In the genomic region with DNA sequence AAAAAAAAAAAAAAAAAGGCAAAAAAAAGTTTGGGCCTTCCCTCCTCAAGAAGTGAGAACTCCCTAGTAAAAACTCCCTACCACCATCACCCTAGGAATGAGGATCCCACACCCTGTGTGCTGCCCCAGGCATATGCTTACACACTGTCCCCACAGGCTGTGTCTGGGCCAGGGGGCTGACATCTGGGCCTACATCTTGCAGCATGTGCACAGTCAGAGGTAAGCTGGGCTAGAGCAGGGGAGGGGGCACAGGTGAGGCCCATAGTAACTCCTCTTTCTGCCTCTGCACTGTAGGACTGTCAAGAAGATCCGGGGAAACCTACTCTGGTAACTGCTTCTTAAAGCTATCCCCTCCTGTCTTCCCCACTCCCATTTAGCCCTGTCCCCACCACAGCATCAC, we compare ENCODE assay signal across 9 cellular contexts. TPM values are rescaled to one million over a fixed set of nuclear protein-coding genes. Genes with fewer than 3 reads are reported as not detected.
DNase-seq lines count a peak whose midpoint lies in the region; ATAC-seq and TF ChIP-seq lines count a peak whose summit lies in the region.
"Had no signal": no experiment of that assay in that cellular context is flagged by ENCODE, and none has a peak within 500 bp of the region (broad histone marks: within the 10 kb centered on the region; RNA-seq: fewer than 3 reads in every experiment).

No MANE protein-coding gene starts in this region.

- peaks cover 29% of the 10 kb centered on the region for H3K4me1 ChIP-seq in OCI-LY3 (ENCODE audit: low read length)
- H3K4me1 ChIP-seq in spleen: peaks cover 7 to 40% (median 27%) of the 10 kb centered on the region in 6 donors
- peaks cover 15% of the 10 kb centered on the region for H3K4me1 ChIP-seq in left ventricle myocardium inferior

- TF ChIP-seq POLR2A in spleen (IDR thresholded peaks at IDR 0.05): no peak

- TF ChIP-seq CTCF in OCI-LY3 (IDR thresholded peaks at IDR 0.05; ENCODE audit: low read depth, low read length) (no peak), progenitor cell of endocrine pancreas (IDR thresholded peaks at IDR 0.05; ENCODE audit: unreplicated experiment) (no peak), spleen (IDR thresholded peaks at IDR 0.05 in 8 of 11, conservative IDR thresholded peaks at IDR 0.05 in 3 of 11) (no peak), left ventricle myocardium inferior (IDR thresholded peaks at IDR 0.05; ENCODE audit: borderline replicate concordance) (no peak)

- no peak for ATAC-seq in GM21367 (IDR thresholded peaks at IDR 0.05; ENCODE audit: unreplicated experiment)

- peak overlapping the region; percentile 95 for H3K27ac Mint-ChIP-seq in activated T-cell treated with anti-CD3 and anti-CD28 coated beads, Interleukin-2, amount 50 U/mL, for 24 hours
- H3K27ac Mint-ChIP-seq in dendritic cell treated with granulocyte-macrophage colony-stimulating factor and Interleukin-4, amounts not matched to agents 40 ng/mL and 50 ng/mL, for 4 days: peak overlapping the region; percentile 87
- H3K27ac Mint-ChIP-seq in progenitor cell of endocrine pancreas: no peak overlapping the region

- no peaks in the 10 kb centered on the region for H3K27me3 ChIP-seq in OCI-LY3 (ENCODE audit: low read depth, low read length)
- no peaks in the 10 kb centered on the region for H3K27me3 ChIP-seq in spleen (replicated peaks in 1 of 7)
- no peaks in the 10 kb centered on the region for H3K27me3 ChIP-seq in left ventricle myocardium inferior (ENCODE audit: low read depth)

- H3K4me3 ChIP-seq in OCI-LY3 (ENCODE audit: low read length): peak overlapping the region; percentile 79; the same call in 1 of the 2 replicates
- no peak overlapping the region for H3K4me3 ChIP-seq in spleen
- no peak overlapping the region for H3K4me3 ChIP-seq in left ventricle myocardium inferior

- H3K9me3 ChIP-seq in OCI-LY3 (ENCODE audit: insufficient read depth, low read length) (no peaks in the 10 kb centered on the region), spleen (peaks cover 0 to 2% (median under 1%) of the 10 kb centered on the region in 8 donors), left ventricle myocardium inferior (replicated peaks) (peaks cover 2% of the 10 kb centered on the region)

- H3K9ac ChIP-seq in OCI-LY3 (ENCODE audit: low read length): no peak overlapping the region

- H4K20me1 ChIP-seq in OCI-LY3 (ENCODE audit: insufficient read depth, low read length): no peaks in the 10 kb centered on the region

- intact Hi-C loops in dendritic cell treated with granulocyte-macrophage colony-stimulating factor and Interleukin-4, amounts not matched to agents 40 ng/mL and 50 ng/mL, for 4 days (cut with micrococcal nuclease): loop anchor here (2.0 kb wide), 1 partner anchor 15 kb away; the partner anchor contains the start of gene RBM42
- intact Hi-C loops in spleen (cut with DNase I; ENCODE audit: low total_unique reads): no loop called here
- intact Hi-C loops in left ventricle myocardium inferior (cut with micrococcal nuclease): no loop called here

- H3K79me2 ChIP-seq in OCI-LY3 (ENCODE audit: low read length): peaks cover 10% of the 10 kb centered on the region; the same call in 1 of the 2 replicates

- no peaks in the 10 kb centered on the region for H3K27me3 Mint-ChIP-seq in activated T-cell treated with anti-CD3 and anti-CD28 coated beads, Interleukin-2, amount 50 U/mL, for 24 hours
- H3K27me3 Mint-ChIP-seq in dendritic cell treated with granulocyte-macrophage colony-stimulating factor and Interleukin-4, amounts not matched to agents 40 ng/mL and 50 ng/mL, for 4 days: peaks cover 2% of the 10 kb centered on the region
- H3K27me3 Mint-ChIP-seq in progenitor cell of endocrine pancreas: peaks cover 3% of the 10 kb centered on the region

- H3K4me2 ChIP-seq in OCI-LY3 (ENCODE audit: low read length): peak overlapping the region; percentile 83

- H3K27ac ChIP-seq in OCI-LY3 (ENCODE audit: low read length) (no peak overlapping the region), spleen (no peak overlapping the region), left ventricle myocardium inferior (replicated peaks) (no peak overlapping the region)

- H3K4me1 Mint-ChIP-seq in activated T-cell treated with anti-CD3 and anti-CD28 coated beads, Interleukin-2, amount 50 U/mL, for 24 hours (ENCODE audit: low read depth): peaks cover 31% of the 10 kb centered on the region
- peaks cover 31% of the 10 kb centered on the region for H3K4me1 Mint-ChIP-seq in dendritic cell treated with granulocyte-macrophage colony-stimulating factor and Interleukin-4, amounts not matched to agents 40 ng/mL and 50 ng/mL, for 4 days (ENCODE audit: low read depth)
- no peaks in the 10 kb centered on the region for H3K4me1 Mint-ChIP-seq in progenitor cell of endocrine pancreas (ENCODE audit: low read depth)

- H3K36me3 Mint-ChIP-seq in activated T-cell treated with anti-CD3 and anti-CD28 coated beads, Interleukin-2, amount 50 U/mL, for 24 hours (ENCODE audit: low read depth): peaks cover 41% of the 10 kb centered on the region
- peaks cover 38% of the 10 kb centered on the region for H3K36me3 Mint-ChIP-seq in dendritic cell treated with granulocyte-macrophage colony-stimulating factor and Interleukin-4, amounts not matched to agents 40 ng/mL and 50 ng/mL, for 4 days (ENCODE audit: low read depth)
- H3K36me3 Mint-ChIP-seq in progenitor cell of endocrine pancreas (ENCODE audit: insufficient read depth): no peaks in the 10 kb centered on the region

- no peak overlapping the region for H2AFZ ChIP-seq in OCI-LY3 (ENCODE audit: low read depth, low read length)

- no peak for DNase-seq in activated T-cell treated with anti-CD3 and anti-CD28 coated beads, Interleukin-2, amount 50 U/mL, for 24 hours
- no peak for DNase-seq in activated T-cell treated with anti-CD3 and anti-CD28 coated beads, Interleukin-2, amount 50 U/mL, for 1 hour
- DNase-seq in progenitor cell of endocrine pancreas (ENCODE audit: low spot score, unreplicated experiment): no peak
- DNase-seq in spleen: no peak
- DNase-seq in left ventricle myocardium inferior: no peak
- DNase-seq: SIG-M5 had no signal

- peaks cover 20% of the 10 kb centered on the region for H3K36me3 ChIP-seq in OCI-LY3 (replicated peaks; ENCODE audit: low read depth, low read length)
- peaks cover 0 to 40% (median 15%) of the 10 kb centered on the region in 6 donors for H3K36me3 ChIP-seq in spleen
- H3K36me3 ChIP-seq in left ventricle myocardium inferior: no peaks in the 10 kb centered on the region

- peak overlapping the region; percentile 89 for H3K4me3 Mint-ChIP-seq in activated T-cell treated with anti-CD3 and anti-CD28 coated beads, Interleukin-2, amount 50 U/mL, for 24 hours
- peak overlapping the region; percentile 80 for H3K4me3 Mint-ChIP-seq in dendritic cell treated with granulocyte-macrophage colony-stimulating factor and Interleukin-4, amounts not matched to agents 40 ng/mL and 50 ng/mL, for 4 days
- H3K4me3 Mint-ChIP-seq in progenitor cell of endocrine pancreas (ENCODE audit: low read depth): peak overlapping the region; percentile 79

- H3K9me3 Mint-ChIP-seq in activated T-cell treated with anti-CD3 and anti-CD28 coated beads, Interleukin-2, amount 50 U/mL, for 24 hours: peaks cover 3% of the 10 kb centered on the region
- H3K9me3 Mint-ChIP-seq in dendritic cell treated with granulocyte-macrophage colony-stimulating factor and Interleukin-4, amounts not matched to agents 40 ng/mL and 50 ng/mL, for 4 days: peaks cover 5% of the 10 kb centered on the region
- peaks cover under 1% of the 10 kb centered on the region for H3K9me3 Mint-ChIP-seq in progenitor cell of endocrine pancreas (ENCODE audit: low read depth)

- 76 to 100% (median 83%) methylated on average over 1 of the region's 1 CpG for WGBS in spleen, 5 donors

RNA-seq across cellular contexts. Expression of gene HAUS5, which starts 1.0 kb away (rescaled TPM):
- total RNA-seq in progenitor cell of endocrine pancreas (32.9 and 34.1 TPM in 2 replicates), spleen (10 to 100 TPM; 10.3 to 24.4 (median 17.7) TPM), left ventricle myocardium inferior (3.7 TPM)
- 10 to 100 TPM; 12.4 to 23.8 (median 23.1) TPM for polyA plus RNA-seq in spleen

RNA-seq across cellular contexts. Expression of gene RBM42, which starts 15.3 kb away (rescaled TPM):
- total RNA-seq in progenitor cell of endocrine pancreas (69.2 and 76.0 TPM in 2 replicates), spleen (10 to 100 TPM; 48.2 to 63.4 (median 59.6) TPM), left ventricle myocardium inferior (52.7 TPM)
- 10 to 100 TPM; 48.8 to 71.9 (median 58.1) TPM for polyA plus RNA-seq in spleen

RNA-seq across cellular contexts. Expression of gene PMIS2, which starts 27.6 kb away (rescaled TPM):
- not detected in 2 replicates for total RNA-seq in progenitor cell of endocrine pancreas
- total RNA-seq in spleen: not detected
- not detected for polyA plus RNA-seq in spleen
- total RNA-seq in left ventricle myocardium inferior: not detected

RNA-seq across cellular contexts. Expression of gene ETV2, which starts 28.0 kb away (rescaled TPM):
- 1.0 and 1.3 TPM in 2 replicates for total RNA-seq in progenitor cell of endocrine pancreas
- under 1 TPM in 2 of 7 donors, not detected in 5; 0.43 to 0.57 TPM for total RNA-seq in spleen
- 1 to 10 TPM in 2 of 3 donors, under 1 TPM in 1; 0.99 to 1.2 (median 1.1) TPM for polyA plus RNA-seq in spleen
- total RNA-seq in left ventricle myocardium inferior: 0.33 TPM

RNA-seq across cellular contexts. Expression of gene COX6B1, which starts 34.5 kb away (rescaled TPM):
- total RNA-seq in progenitor cell of endocrine pancreas: 307 and 315 TPM in 2 replicates
- total RNA-seq in spleen: 100 to 1,000 TPM; 208 to 672 (median 255) TPM
- 100 to 1,000 TPM; 640 to 837 (median 717) TPM for polyA plus RNA-seq in spleen
- total RNA-seq in left ventricle myocardium inferior: 1,365 TPM
